Comparison of ENCODE assay signal across 8 cellular contexts in the genomic region with DNA sequence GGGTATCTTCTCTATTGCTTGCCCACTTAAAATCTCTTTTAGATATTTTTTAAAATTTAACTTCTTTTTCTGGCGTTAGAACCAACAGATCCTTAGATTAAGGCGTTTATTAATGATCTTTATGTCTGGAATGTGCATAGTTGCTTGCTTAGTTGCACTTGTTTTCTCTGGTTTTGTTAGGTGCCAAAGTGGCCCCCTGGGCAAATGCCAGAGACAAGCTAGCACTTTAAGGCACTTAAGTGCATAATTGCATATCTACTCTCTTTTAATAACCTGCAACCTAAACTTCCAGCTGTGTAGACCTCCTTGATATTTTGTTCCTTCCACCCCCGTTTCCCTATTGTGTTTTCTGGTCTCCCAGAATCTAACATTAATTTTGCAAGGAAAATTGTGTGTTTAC. TPM values are rescaled to one million over a fixed set of nuclear protein-coding genes. Genes with fewer than 3 reads are reported as not detected.
DNase-seq lines count a peak whose midpoint lies in the region; ATAC-seq, FAIRE-seq and TF ChIP-seq lines count a peak whose summit lies in the region.

No MANE protein-coding gene starts in this region.

- intact Hi-C loops in ascending aorta (cut with DNase I) = no loop called here

- POLR2A ChIA-PET in A549 (lab: Yijun Ruan, JAX) = no interaction called here

- H3K9me3 ChIP-seq in A549 = no peaks in the 10 kb centered on the region
- no peaks in the 10 kb centered on the region for H3K9me3 ChIP-seq in ascending aorta

- DNase-seq in A549 (ENCODE audit: low read depth in 1 of 2, low spot score in 1 of 2) = no peak
- no peak for DNase-seq in HFF-Myc (ENCODE audit: extremely low read depth, low read depth)
- no peak for DNase-seq in ascending aorta (ENCODE audit: low spot score in 2 of 2)
- no peak for DNase-seq in mesothelial cell of epicardium (ENCODE audit: low spot score in 2 of 2, unreplicated experiment in 2 of 2)
- no peak for DNase-seq in GM12891 (ENCODE audit: insufficient read length, low spot score)
- no peak for DNase-seq in NCI-H2196 (lab: John Stamatoyannopoulos, UW; ENCODE audit: unreplicated experiment)
- DNase-seq in activated CD8-positive, alpha-beta memory T cell treated with anti-CD3 and anti-CD28 coated beads, Interleukin-2, amount 50 U/mL, for 4 hours = no peak
- DNase-seq in NOMO-1 treated with DMSO at 0.1 percent for 48 hours (lab: John Stamatoyannopoulos, UW; ENCODE audit: unreplicated experiment) = no peak

- H3K27ac Mint-ChIP-seq in mesothelial cell of epicardium = peak overlapping the region; percentile 15

- H3K36me3 Mint-ChIP-seq in mesothelial cell of epicardium = peaks cover 54% of the 10 kb centered on the region

- H3K27ac ChIP-seq in A549 (no peak overlapping the region), ascending aorta (no peak overlapping the region)

- 33% methylated on average over 3 of the region's 3 CpGs for WGBS in A549 (ENCODE audit: missing lambda C conversion rate)

- no peaks in the 10 kb centered on the region for H3K27me3 Mint-ChIP-seq in mesothelial cell of epicardium (ENCODE audit: low read depth)

- no peaks in the 10 kb centered on the region for H3K27me3 ChIP-seq in ascending aorta

- H3K36me3 ChIP-seq in ascending aorta = peaks cover 61 to 66% of the 10 kb centered on the region in 2 donors

- no peak for ATAC-seq in A549

- no peak for TF ChIP-seq EP300 in A549 (IDR thresholded peaks at IDR 0.05)

- no peaks in the 10 kb centered on the region for H3K9me3 Mint-ChIP-seq in mesothelial cell of epicardium

- no peak for FAIRE-seq in A549 (lab: Jason Lieb, UNC)
- no peak for FAIRE-seq in GM12891 (lab: Jason Lieb, UNC)

- H3K4me3 ChIP-seq in A549 (peak overlapping the region; percentile 71), HFF-Myc (replicated peaks; ENCODE audit: low read depth, low read length) (peak overlapping the region; percentile 95), ascending aorta (peak overlapping the region; percentile 72 to 96)

- CTCF ChIA-PET in A549 (lab: Yijun Ruan, JAX) = interaction anchor here (0.8 kb wide), 1 partner anchor 37 kb away, joined by 4 read pairs; no protein-coding TSS in a partner anchor

- H3K4me1 ChIP-seq in A549 (peaks cover 58% of the 10 kb centered on the region), ascending aorta (peaks cover 47 to 55% of the 10 kb centered on the region in 2 donors)

- H3K4me2 ChIP-seq in A549 = peak overlapping the region; percentile 83

- peaks cover 80% of the 10 kb centered on the region for H3K4me1 Mint-ChIP-seq in mesothelial cell of epicardium

- TF ChIP-seq POLR2A in A549 (IDR thresholded peaks at IDR 0.05; ENCODE audit: low read length) = no peak
- no peak for TF ChIP-seq POLR2A in GM12891 (IDR thresholded peaks at IDR 0.05; ENCODE audit: low read depth, low read length)

- TF ChIP-seq CTCF in A549 (IDR thresholded peaks at IDR 0.05) (no peak), HFF-Myc (IDR thresholded peaks at IDR 0.05; ENCODE audit: low read depth, low read length, missing control alignments) (no peak), ascending aorta (IDR thresholded peaks at IDR 0.05) (no peak), mesothelial cell of epicardium (IDR thresholded peaks at IDR 0.05; ENCODE audit: unreplicated experiment) (no peak)

- no peak for TF ChIP-seq RAD21 in A549 (conservative IDR thresholded peaks at IDR 0.05 in 1 of 2, IDR thresholded peaks at IDR 0.05 in 1 of 2)

- peak overlapping the region; percentile 97 for H3K4me3 Mint-ChIP-seq in mesothelial cell of epicardium

TF ChIP-seq in A549, 52 proteins besides CTCF, POLR2A, EP300 and RAD21 (continues in another document):
- TF ChIP-seq KDM1A (IDR thresholded peaks at IDR 0.05; ENCODE audit: low read depth) (no peak), MAZ (IDR thresholded peaks at IDR 0.05; ENCODE audit: borderline replicate concordance, low read depth, low read length) (no peak), E2F6 (IDR thresholded peaks at IDR 0.05; ENCODE audit: borderline replicate concordance, low read depth) (no peak), ESRRA (IDR thresholded peaks at IDR 0.05; ENCODE audit: borderline replicate concordance, low read length) (no peak), ATOH8 (CRISPR knock-in tag; IDR thresholded peaks at IDR 0.05; ENCODE audit: low read depth) (no peak), SREBF2 (IDR thresholded peaks at IDR 0.05) (no peak)

TF ChIP-seq in GM12891, 5 proteins besides CTCF, POLR2A, EP300 and RAD21:
- TF ChIP-seq POU2F2 (IDR thresholded peaks at IDR 0.05; ENCODE audit: low read depth, low read length) = no peak
- TF ChIP-seq POLR2AphosphoS5 (IDR thresholded peaks at IDR 0.05; ENCODE audit: low read depth, low read length) = no peak
- TF ChIP-seq PAX5 (IDR thresholded peaks at IDR 0.05; ENCODE audit: insufficient read depth, low read length, severe bottlenecking) = no peak
- TF ChIP-seq SPI1 (IDR thresholded peaks at IDR 0.05; ENCODE audit: low read depth, low read length) = no peak
- no peak for TF ChIP-seq TAF1 (IDR thresholded peaks at IDR 0.05; ENCODE audit: low read depth, low read length)

RNA-seq across cellular contexts. Expression of gene RBM4, which starts 3.3 kb away (rescaled TPM):
- polyA plus RNA-seq in A549 (2011; rRNA removed) (190 and 264 TPM in 2 replicates), A549 (2017; fragmentation: RNase III; extraction: RNeasy Plus Mini Kit Qiagen cat#74134 plus additional on column Dnase treatment) (164 to 171 TPM (median 168 TPM) in 3 replicates)
- 185 and 196 TPM in 2 replicates for polyA plus RNA-seq in A549 (2012; cell fraction: cytosol; rRNA removed)
- polyA plus RNA-seq in A549 (2012; cell fraction: nucleus; rRNA removed) = 198 and 233 TPM in 2 replicates
- 131 and 144 TPM in 2 replicates for polyA minus RNA-seq in A549 (2011; rRNA and poly(A)+ RNA removed)
- total RNA-seq in ascending aorta (79.5 TPM), mesothelial cell of epicardium (240 to 248 TPM (median 242 TPM) in 3 replicates)
- 166 TPM for polyA plus RNA-seq in GM12891 (2012; ENCODE audit: low read depth, missing spikeins)

RNA-seq across cellular contexts. Expression of gene RBM14, which starts 25.4 kb away (rescaled TPM):
- polyA plus RNA-seq in A549 (2011; rRNA removed) = 33.0 and 38.0 TPM in 2 replicates
- polyA plus RNA-seq in A549 (2012; cell fraction: cytosol; rRNA removed) = 32.6 and 51.6 TPM in 2 replicates
- polyA plus RNA-seq in A549 (2012; cell fraction: nucleus; rRNA removed) = 132 and 133 TPM in 2 replicates
- polyA plus RNA-seq in A549 (2017; fragmentation: RNase III; extraction: RNeasy Plus Mini Kit Qiagen cat#74134 plus additional on column Dnase treatment) = 99.7 to 103 TPM (median 102 TPM) in 3 replicates
- 32.9 and 45.6 TPM in 2 replicates for polyA minus RNA-seq in A549 (2011; rRNA and poly(A)+ RNA removed)
- total RNA-seq in ascending aorta = 39.2 TPM
- total RNA-seq in mesothelial cell of epicardium = 126 to 135 TPM (median 128 TPM) in 3 replicates
- polyA plus RNA-seq in GM12891 (2012; ENCODE audit: low read depth, missing spikeins) = 47.4 TPM

RNA-seq across cellular contexts. Expression of gene RBM4B, which starts 35.9 kb away (rescaled TPM):
- polyA plus RNA-seq in A549 (2011; rRNA removed) (30.1 and 32.7 TPM in 2 replicates), A549 (2017; fragmentation: RNase III; extraction: RNeasy Plus Mini Kit Qiagen cat#74134 plus additional on column Dnase treatment) (24.6 to 31.0 TPM (median 28.0 TPM) in 3 replicates)
- 21.0 and 26.5 TPM in 2 replicates for polyA plus RNA-seq in A549 (2012; cell fraction: cytosol; rRNA removed)
- 20.2 and 27.4 TPM in 2 replicates for polyA plus RNA-seq in A549 (2012; cell fraction: nucleus; rRNA removed)
- 20.2 and 24.9 TPM in 2 replicates for polyA minus RNA-seq in A549 (2011; rRNA and poly(A)+ RNA removed)
- total RNA-seq in ascending aorta (87.0 TPM), mesothelial cell of epicardium (38.7 to 40.7 TPM (median 39.6 TPM) in 3 replicates)
- polyA plus RNA-seq in GM12891 (2012; ENCODE audit: low read depth, missing spikeins) = 11.9 TPM

RNA-seq across cellular contexts. Expression of gene CCS, which starts 48.8 kb away (rescaled TPM):
- polyA plus RNA-seq in A549 (2011; rRNA removed) (17.2 and 18.3 TPM in 2 replicates), A549 (2017; fragmentation: RNase III; extraction: RNeasy Plus Mini Kit Qiagen cat#74134 plus additional on column Dnase treatment) (40.3 to 48.2 TPM (median 46.5 TPM) in 3 replicates)
- 41.4 and 42.6 TPM in 2 replicates for polyA plus RNA-seq in A549 (2012; cell fraction: cytosol; rRNA removed)
- 87.4 and 92.4 TPM in 2 replicates for polyA plus RNA-seq in A549 (2012; cell fraction: nucleus; rRNA removed)
- 24.2 and 25.3 TPM in 2 replicates for polyA minus RNA-seq in A549 (2011; rRNA and poly(A)+ RNA removed)
- total RNA-seq in ascending aorta (50.4 TPM), mesothelial cell of epicardium (79.8 to 81.4 TPM (median 80.7 TPM) in 3 replicates)
- polyA plus RNA-seq in GM12891 (2012; ENCODE audit: low read depth, missing spikeins) = 39.5 TPM

RNA-seq across cellular contexts. Expression of gene CCDC87, which starts 49.0 kb away (rescaled TPM):
- 0.47 and 0.54 TPM in 2 replicates for polyA plus RNA-seq in A549 (2011; rRNA removed)
- 0.14 and 0.19 TPM in 2 replicates for polyA plus RNA-seq in A549 (2012; cell fraction: cytosol; rRNA removed)
- 0.22 and 0.31 TPM in 2 replicates for polyA plus RNA-seq in A549 (2012; cell fraction: nucleus; rRNA removed)
- polyA plus RNA-seq in A549 (2017; fragmentation: RNase III; extraction: RNeasy Plus Mini Kit Qiagen cat#74134 plus additional on column Dnase treatment) = 0.56 to 0.68 TPM (median 0.65 TPM) in 3 replicates
- polyA minus RNA-seq in A549 (2011; rRNA and poly(A)+ RNA removed) = 0.21 and 0.39 TPM in 2 replicates
- total RNA-seq in ascending aorta = 0.21 TPM
- 0.25 to 0.42 TPM (median 0.41 TPM) in 3 replicates for total RNA-seq in mesothelial cell of epicardium
- polyA plus RNA-seq in GM12891 (2012; ENCODE audit: low read depth, missing spikeins) = 0.08 TPM
